10 cellular contexts compared by ENCODE assay signal in genomic region chr1:37455516-37455915, GRCh38. TPM values are rescaled to one million over a fixed set of nuclear protein-coding genes. Genes with fewer than 3 reads are reported as not detected.
A peak's percentile ranks its signal among the peaks of the same experiment; 100 is the strongest.
DNase-seq lines count a peak whose midpoint lies in the region; ATAC-seq, FAIRE-seq and TF ChIP-seq lines count a peak whose summit lies in the region.
"Had no signal": no experiment of that assay in that cellular context is flagged by ENCODE, and none has a peak within 500 bp of the region (broad histone marks: within the 10 kb centered on the region; RNA-seq: fewer than 3 reads in every experiment).

No MANE protein-coding gene starts in this region.

- TF ChIP-seq POLR2A in HCT116 (IDR thresholded peaks at IDR 0.05; ENCODE audit: borderline replicate concordance, extremely low read depth, insufficient read depth, insufficient read length), result no peak
- TF ChIP-seq POLR2A in adrenal gland (IDR thresholded peaks at IDR 0.05), result no peak

- no peaks in the 10 kb centered on the region for H3K9me1 ChIP-seq in keratinocyte (ENCODE audit: control insufficient read depth, extremely low read depth, insufficient read depth, low read length)

- POLR2A ChIA-PET in HCT116 (lab: Charles Lee), result no interaction called here

- H3K79me2 ChIP-seq in HCT116 (ENCODE audit: insufficient read depth, low read length), result no peaks in the 10 kb centered on the region
- no peaks in the 10 kb centered on the region for H3K79me2 ChIP-seq in keratinocyte (ENCODE audit: control insufficient read depth, insufficient read depth, low read length)

- H3K36me3 ChIP-seq in HCT116 (ENCODE audit: control insufficient read depth in 1 of 2, insufficient read depth in 2 of 2, low read length in 2 of 2), result no peaks in the 10 kb centered on the region
- no peaks in the 10 kb centered on the region for H3K36me3 ChIP-seq in adrenal gland (replicated peaks in 1 of 2)
- no peaks in the 10 kb centered on the region for H3K36me3 ChIP-seq in keratinocyte (ENCODE audit: control insufficient read depth in 2 of 2, extremely low read depth in 1 of 2, insufficient read depth in 2 of 2, low read length in 2 of 2)
- H3K36me3 ChIP-seq in subcutaneous abdominal adipose tissue (ENCODE audit: control insufficient read depth in 5 of 5, insufficient read depth in 5 of 5, low read length in 5 of 5), result peaks cover 0 to 2% (median 0%) of the 10 kb centered on the region in 5 donors
- H3K36me3 ChIP-seq: BE2C had no signal

- no peak overlapping the region for H3K27ac ChIP-seq in HCT116 (ENCODE audit: low read depth, low read length)
- peak overlapping the region; percentile 49 to 90 (median 74) for H3K27ac ChIP-seq in adrenal gland
- peak overlapping the region; percentile 85 for H3K27ac ChIP-seq in keratinocyte (ENCODE audit: control insufficient read depth, insufficient read depth, low read length)
- peak overlapping the region; percentile 57 for H3K27ac ChIP-seq in subcutaneous abdominal adipose tissue (ENCODE audit: low read depth, low read length)
- H3K27ac ChIP-seq: SK-N-MC had no signal

- CTCF ChIA-PET in HCT116 (lab: Charles Lee), result interaction anchor here (0.8 to 5.4 kb wide), 3 partner anchors 10 to 226 kb away, joined by 3 to 62 read pairs (median 4); no protein-coding TSS in a partner anchor

- no peaks in the 10 kb centered on the region for H3K9me2 ChIP-seq in HCT116 (ENCODE audit: insufficient read depth)

- WGBS in adrenal gland, 4 donors, result 68 to 87% (median 76%) methylated on average over 10 of the region's 10 CpGs

- TF ChIP-seq CTCF in HCT116 (IDR thresholded peaks at IDR 0.05 in 2 of 3, conservative IDR thresholded peaks at IDR 0.05 in 1 of 3; ENCODE audit: borderline replicate concordance in 1 of 3, insufficient read depth in 1 of 3, low read depth in 2 of 3, low read length in 2 of 3), result no peak
- TF ChIP-seq CTCF in adrenal gland (IDR thresholded peaks at IDR 0.05), result no peak
- TF ChIP-seq CTCF in keratinocyte (optimal IDR thresholded peaks at IDR 0.05 in 1 of 3, IDR thresholded peaks at IDR 0.05 in 1 of 3, conservative IDR thresholded peaks at IDR 0.05 in 1 of 3; ENCODE audit: extremely low read depth in 1 of 3, insufficient read depth in 2 of 3, low read length in 3 of 3), result no peak

- H4K20me1 ChIP-seq in HCT116 (ENCODE audit: insufficient read depth), result no peaks in the 10 kb centered on the region
- H4K20me1 ChIP-seq in keratinocyte (ENCODE audit: control insufficient read depth, extremely low read depth, insufficient read depth, low read length), result no peaks in the 10 kb centered on the region

- FAIRE-seq in keratinocyte (lab: Jason Lieb, UNC), result no peak
- FAIRE-seq: endometrium had no signal

- intact Hi-C loops in HCT116 (cut with micrococcal nuclease) (loop anchor here (1.0 to 5.0 kb wide), 3 partner anchors 32 to 227 kb away; no protein-coding TSS in a partner anchor), adrenal gland (cut with DNase I) (loop anchor here (2.0 to 10.0 kb wide), 2 partner anchors 31 to 229 kb away; no protein-coding TSS in a partner anchor)

- RAD21 ChIA-PET in HCT116 (lab: Charles Lee; ENCODE audit: low non-redundant PET in 1 of 2, low total read pairs in 2 of 2, uncharacterized antibody in 2 of 2, unreplicated experiment in 2 of 2), result interaction anchor here (0.6 to 2.2 kb wide), 3 partner anchors 32 to 45 kb away, joined by 3 to 7 read pairs (median 5); no protein-coding TSS in a partner anchor

- no peak for TF ChIP-seq RAD21 in HCT116 (IDR thresholded peaks at IDR 0.05; ENCODE audit: low read depth)

- H3K4me1 ChIP-seq in HCT116 (ENCODE audit: control insufficient read depth in 1 of 2, insufficient read depth in 2 of 2, low read length in 2 of 2) (peaks cover 8 to 38% of the 10 kb centered on the region in 2 experiments; a peak in 3 of 4 replicates), adrenal gland (replicated peaks in 1 of 2) (peaks cover 0 to 8% of the 10 kb centered on the region in 2 donors), keratinocyte (ENCODE audit: control insufficient read depth, extremely low read depth, insufficient read depth, low read length) (peaks cover 22% of the 10 kb centered on the region), subcutaneous abdominal adipose tissue (ENCODE audit: control insufficient read depth in 5 of 5, insufficient read depth in 5 of 5, low read length in 5 of 5) (peaks cover 0 to 11% (median 8%) of the 10 kb centered on the region in 5 donors)
- H3K4me1 ChIP-seq: BE2C had no signal

- no peak overlapping the region for H2AFZ ChIP-seq in HCT116 (ENCODE audit: low read depth, low read length, poor library complexity, severe bottlenecking)
- H2AFZ ChIP-seq in keratinocyte (ENCODE audit: control insufficient read depth, low read length), result no peak overlapping the region

- ATAC-seq in HCT116 (no peak), HG03439 (IDR thresholded peaks at IDR 0.05; ENCODE audit: unreplicated experiment) (no peak)

- H3K4me2 ChIP-seq in HCT116 (ENCODE audit: low read length), result peak overlapping the region; percentile 49; the same call in 1 of the 2 replicates
- H3K4me2 ChIP-seq in keratinocyte (ENCODE audit: control insufficient read depth, extremely low read depth, insufficient read depth, low read depth, low read length), result peak overlapping the region; percentile 51

- H3K9ac ChIP-seq in HCT116 (ENCODE audit: low read length), result no peak overlapping the region
- H3K9ac ChIP-seq in keratinocyte (ENCODE audit: control insufficient read depth, extremely low read depth, insufficient read depth, low read length), result peak overlapping the region; percentile 38
- peak overlapping the region in 3 of 5 donors; percentile 55 to 71 (median 57) for H3K9ac ChIP-seq in subcutaneous abdominal adipose tissue (ENCODE audit: low read length in 5 of 5)

- H3K27me3 ChIP-seq in HCT116 (ENCODE audit: insufficient read depth, low read length) (no peaks in the 10 kb centered on the region), adrenal gland (no peaks in the 10 kb centered on the region), keratinocyte (ENCODE audit: control insufficient read depth, extremely low read depth, insufficient read depth, low read length) (no peaks in the 10 kb centered on the region), subcutaneous abdominal adipose tissue (ENCODE audit: control insufficient read depth in 5 of 5, insufficient read depth in 4 of 5, low read length in 5 of 5) (no peaks in the 10 kb centered on the region)
- H3K27me3 ChIP-seq: BE2C had no signal

- dilution Hi-C loops in keratinocyte (cut with MboI; ENCODE audit: extremely low pct_ligation_motif_present, low sequenced_read_pairs), result no loop called here

- H3K4me3 ChIP-seq in HCT116 (replicated peaks in 1 of 2; ENCODE audit: low read depth in 1 of 2, low read length in 2 of 2) (no peak overlapping the region), adrenal gland (no peak overlapping the region), keratinocyte (ENCODE audit: control insufficient read depth in 2 of 3, extremely low read depth in 1 of 3, insufficient read depth in 2 of 3, low read depth in 1 of 3, low read length in 3 of 3) (no peak overlapping the region), subcutaneous abdominal adipose tissue (ENCODE audit: low read depth in 1 of 5, low read length in 5 of 5) (peak overlapping the region in 1 of 5 donors; percentile 60)
- H3K4me3 ChIP-seq: SK-N-MC had no signal

- no TSS peak for BruUV-seq in HCT116 (replicated peaks; lab: Mats Ljungman, UMichigan)

- H3K9me3 ChIP-seq in HCT116 (ENCODE audit: control insufficient read depth in 1 of 2, insufficient read depth in 1 of 2, low read depth in 1 of 2, low read length in 2 of 2) (no peaks in the 10 kb centered on the region), adrenal gland (replicated peaks in 1 of 3) (no peaks in the 10 kb centered on the region), keratinocyte (ENCODE audit: control insufficient read depth, low read depth, low read length) (no peaks in the 10 kb centered on the region), subcutaneous abdominal adipose tissue (ENCODE audit: control insufficient read depth in 5 of 5, low read length in 5 of 5) (no peaks in the 10 kb centered on the region)
- H3K9me3 ChIP-seq: BE2C had no signal

- no peak for DNase-seq in HCT116 (ENCODE audit: low read depth, low spot score)
- peak in 1 of 7 donors; percentile 34 for DNase-seq in adrenal gland
- DNase-seq in keratinocyte (ENCODE audit: low read depth, low spot score), result no peak
- no peak for DNase-seq in GF-D8 (lab: John Stamatoyannopoulos, UW)
- DNase-seq in NCI-H2107 treated with DMSO at 0.1 percent for 48 hours (lab: John Stamatoyannopoulos, UW; ENCODE audit: unreplicated experiment), result no peak

RNA-seq across cellular contexts. Expression of gene ZC3H12A, which starts 18.9 kb away (rescaled TPM):
- 10.6 TPM for total RNA-seq in HCT116 (2021; ENCODE audit: unreplicated experiment)
- polyA plus RNA-seq in HCT116 (2012), result 12.3 and 13.1 TPM in 2 replicates
- 10 to 100 TPM in 7 of 8 donors, 1 to 10 TPM in 1; 5.8 to 53.0 (median 19.8) TPM for total RNA-seq in adrenal gland
- polyA plus RNA-seq in adrenal gland, result 10 to 100 TPM in 2 of 3 donors, 1 to 10 TPM in 1; 3.2 to 17.0 (median 11.8) TPM
- 17.5 to 55.5 TPM (median 24.4 TPM) in 3 replicates for polyA plus RNA-seq in keratinocyte
- polyA plus RNA-seq in keratinocyte (2011; ENCODE audit: low read depth), result 6.5 TPM
- 13.2 and 25.4 TPM in 2 replicates for polyA plus RNA-seq in keratinocyte (2011; cell fraction: cytosol; rRNA removed)
- 80.2 and 112 TPM in 2 replicates for polyA plus RNA-seq in keratinocyte (2011; cell fraction: nucleus; rRNA removed)
- polyA plus RNA-seq in keratinocyte (2012; ENCODE audit: low replicate concordance), result 12.7 and 22.0 TPM in 2 replicates
- polyA minus RNA-seq in keratinocyte, result 20.3 to 30.9 TPM (median 21.1 TPM) in 3 replicates
- 23.2 TPM for polyA minus RNA-seq in keratinocyte (2011; cell fraction: cytosol; rRNA and poly(A)+ RNA removed)
- 45.8 and 47.0 TPM in 2 replicates for polyA minus RNA-seq in keratinocyte (2011; cell fraction: nucleus; rRNA and poly(A)+ RNA removed)

RNA-seq across cellular contexts. Expression of gene MEAF6, which starts 59.0 kb away (rescaled TPM):
- 50.3 TPM for total RNA-seq in HCT116 (2021; ENCODE audit: unreplicated experiment)
- 19.8 and 29.1 TPM in 2 replicates for polyA plus RNA-seq in HCT116 (2012)
- total RNA-seq in adrenal gland, result 10 to 100 TPM; 45.7 to 74.5 (median 56.0) TPM
- 10 to 100 TPM; 37.8 to 67.4 (median 43.4) TPM for polyA plus RNA-seq in adrenal gland
- 38.9 to 51.9 TPM (median 49.3 TPM) in 3 replicates for polyA plus RNA-seq in keratinocyte
- 134 TPM for polyA plus RNA-seq in keratinocyte (2011; ENCODE audit: low read depth)
- polyA plus RNA-seq in keratinocyte (2011; cell fraction: cytosol; rRNA removed), result 44.0 and 69.9 TPM in 2 replicates
- polyA plus RNA-seq in keratinocyte (2011; cell fraction: nucleus; rRNA removed), result 38.9 and 49.7 TPM in 2 replicates
- polyA plus RNA-seq in keratinocyte (2012; ENCODE audit: low replicate concordance), result 40.6 and 65.0 TPM in 2 replicates
- 6.8 to 22.2 TPM (median 15.4 TPM) in 3 replicates for polyA minus RNA-seq in keratinocyte
- 25.9 TPM for polyA minus RNA-seq in keratinocyte (2011; cell fraction: cytosol; rRNA and poly(A)+ RNA removed)
- 12.2 and 14.7 TPM in 2 replicates for polyA minus RNA-seq in keratinocyte (2011; cell fraction: nucleus; rRNA and poly(A)+ RNA removed)
